10 cellular contexts compared by ENCODE assay signal in the genomic region with DNA sequence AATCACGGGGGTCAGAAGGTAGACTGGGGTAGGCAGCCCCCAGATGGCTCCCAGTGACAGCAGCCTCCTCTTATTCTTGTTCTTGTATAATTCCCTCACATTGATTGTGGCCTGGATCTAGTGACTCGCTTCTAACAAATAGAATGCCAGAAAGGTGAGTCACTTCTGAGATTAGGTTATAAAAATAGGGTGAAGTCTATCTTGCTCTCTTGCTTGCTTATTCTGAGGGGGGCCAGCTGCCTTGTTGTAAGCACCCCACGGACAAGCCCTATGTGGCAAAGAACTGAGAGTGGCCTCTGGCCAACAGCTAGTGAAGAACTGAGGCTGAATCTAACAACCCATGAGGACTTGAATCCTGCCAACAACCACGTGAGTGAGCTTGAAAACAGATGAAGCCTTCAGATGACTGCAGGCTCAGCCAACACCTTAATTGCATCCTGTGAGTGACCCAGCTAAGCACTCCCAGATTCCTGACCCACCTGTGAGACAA. TPM values are rescaled to one million over a fixed set of nuclear protein-coding genes. Genes with fewer than 3 reads are reported as not detected.
DNase-seq lines count a peak whose midpoint lies in the region; ATAC-seq and TF ChIP-seq lines count a peak whose summit lies in the region.
"Had no signal": no experiment of that assay in that cellular context is flagged by ENCODE, and none has a peak within 500 bp of the region (broad histone marks: within the 10 kb centered on the region; RNA-seq: fewer than 3 reads in every experiment).

No MANE protein-coding gene starts in this region.

- DNase-seq in NCI-H2227 treated with DMSO at 0.1 percent for 48 hours (lab: John Stamatoyannopoulos, UW) (peak; percentile 11), NCI-H2227 (lab: John Stamatoyannopoulos, UW; ENCODE audit: unreplicated experiment) (no peak), islet precursor cell (peak; percentile 79), upper lobe of right lung (no peak), COR-L47 (lab: John Stamatoyannopoulos, UW) (no peak), NCI-H1048 (lab: John Stamatoyannopoulos, UW) (no peak)
- DNase-seq in CD4-positive, alpha-beta T cell = no peak
- DNase-seq: BE2C had no signal

- H3K27ac Mint-ChIP-seq in brain = peak overlapping the region; percentile 70 to 94 (median 80)
- H3K27ac Mint-ChIP-seq in CD4-positive, alpha-beta T cell = no peak overlapping the region

- CTCF ChIA-PET in CD4-positive, alpha-beta T cell (lab: Charles Lee) = no interaction called here

- no peaks in the 10 kb centered on the region for H3K27me3 ChIP-seq in upper lobe of right lung
- no peaks in the 10 kb centered on the region for H3K27me3 ChIP-seq in CD4-positive, alpha-beta T cell (ENCODE audit: control insufficient read depth, insufficient read depth, low read length)
- H3K27me3 ChIP-seq: BE2C had no signal

- intact Hi-C loops in upper lobe of right lung (cut with DNase I) = no loop called here
- intact Hi-C loops in CD4-positive, alpha-beta T cell (cut with DNase I, micrococcal nuclease) = no loop called here

- ATAC-seq in upper lobe of right lung = peak; percentile 52
- no peak for ATAC-seq in CD4-positive, alpha-beta T cell (ENCODE audit: poor library complexity)

- no peaks in the 10 kb centered on the region for H3K36me3 Mint-ChIP-seq in brain
- H3K36me3 Mint-ChIP-seq in CD4-positive, alpha-beta T cell (ENCODE audit: low read depth) = no peaks in the 10 kb centered on the region

- peaks cover 20% of the 10 kb centered on the region for H3K4me1 Mint-ChIP-seq in brain
- no peaks in the 10 kb centered on the region for H3K4me1 Mint-ChIP-seq in CD4-positive, alpha-beta T cell (ENCODE audit: low read depth)

- H3K36me3 ChIP-seq in upper lobe of right lung = no peaks in the 10 kb centered on the region
- H3K36me3 ChIP-seq: BE2C had no signal

- no peak for TF ChIP-seq CTCF in brain (conservative IDR thresholded peaks at IDR 0.05)
- TF ChIP-seq CTCF in upper lobe of right lung (IDR thresholded peaks at IDR 0.05) = no peak
- no peak for TF ChIP-seq CTCF in CD4-positive, alpha-beta T cell (IDR thresholded peaks at IDR 0.05)

- peak overlapping the region; percentile 10 to 70 (median 56) for H3K4me3 Mint-ChIP-seq in brain
- H3K4me3 Mint-ChIP-seq in CD4-positive, alpha-beta T cell = no peak overlapping the region

- H3K27ac ChIP-seq in upper lobe of right lung = no peak overlapping the region
- H3K27ac ChIP-seq in CD4-positive, alpha-beta T cell (ENCODE audit: low read depth, low read length) = no peak overlapping the region

- H3K9me3 ChIP-seq in upper lobe of right lung = no peaks in the 10 kb centered on the region
- H3K9me3 ChIP-seq in CD4-positive, alpha-beta T cell (ENCODE audit: control insufficient read depth, low read length) = no peaks in the 10 kb centered on the region
- H3K9me3 ChIP-seq: BE2C had no signal

- peaks cover 3% of the 10 kb centered on the region for H3K27me3 Mint-ChIP-seq in brain
- no peaks in the 10 kb centered on the region for H3K27me3 Mint-ChIP-seq in CD4-positive, alpha-beta T cell

- POLR2A ChIA-PET in CD4-positive, alpha-beta T cell (lab: Charles Lee) = no interaction called here

- H3K4me3 ChIP-seq in upper lobe of right lung = no peak overlapping the region
- H3K4me3 ChIP-seq: skin epidermis had no signal

- peaks cover 8 to 23% (median 14%) of the 10 kb centered on the region in 5 experiments for H3K9me3 Mint-ChIP-seq in brain
- no peaks in the 10 kb centered on the region for H3K9me3 Mint-ChIP-seq in CD4-positive, alpha-beta T cell

- H3K4me1 ChIP-seq in upper lobe of right lung = peaks cover 5% of the 10 kb centered on the region
- H3K4me1 ChIP-seq: BE2C had no signal

RNA-seq across cellular contexts. Expression of gene RMND5A, which starts 15.6 kb away (rescaled TPM):
- 22.5 TPM for polyA plus RNA-seq in brain (ENCODE audit: insufficient read depth, low read depth, low replicate concordance)
- total RNA-seq in upper lobe of right lung = 28.5 TPM
- 10 to 100 TPM; 20.5 to 21.4 TPM for total RNA-seq in CD4-positive, alpha-beta T cell

Comparison
In these comparisons a context has a peak if more than half of its experiments do, and no peak if none do; other contexts are left out.
1. DNase-seq: peak in NCI-H2227 treated with DMSO at 0.1 percent for 48 hours (single experiment) and islet precursor cell (single experiment); none in NCI-H2227 (single experiment), upper lobe of right lung (single experiment), COR-L47 (single experiment), CD4-positive, alpha-beta T cell (0 of 10) and NCI-H1048 (single experiment).